ENCODE assay signal across 24 cellular contexts in the genomic region with DNA sequence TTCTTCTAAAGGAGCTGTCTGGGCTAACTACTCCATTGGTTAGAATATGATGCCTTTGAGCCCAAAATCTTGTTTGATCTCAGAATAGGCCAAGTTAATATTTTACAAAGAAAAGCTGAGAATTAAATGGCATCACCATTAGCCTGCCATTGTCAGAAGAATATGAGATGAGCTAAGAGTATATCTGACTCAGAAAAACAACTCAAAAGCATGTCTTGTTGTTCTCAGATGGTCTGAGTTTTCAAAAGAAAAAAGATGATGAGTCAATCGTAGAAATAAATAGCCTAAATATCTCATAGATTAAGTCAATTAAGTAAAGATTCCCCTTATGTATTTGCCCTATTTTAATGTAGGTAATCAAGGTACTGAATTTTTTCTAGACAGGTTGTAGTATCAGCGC.
A peak's percentile ranks its signal among the peaks of the same experiment; 100 is the strongest.
DNase-seq lines count a peak whose midpoint lies in the region; TF ChIP-seq lines count a peak whose summit lies in the region.
"Had no signal": no experiment of that assay in that cellular context is flagged by ENCODE, and none has a peak within 500 bp of the region (broad histone marks: within the 10 kb centered on the region; RNA-seq: fewer than 3 reads in every experiment).

No MANE protein-coding gene starts in this region.

- no peaks in the 10 kb centered on the region for H3K9me3 Mint-ChIP-seq in H9
- H3K9me3 Mint-ChIP-seq: activated naive CD4-positive, alpha-beta T cell treated with anti-CD3 and anti-CD28 coated beads, Interleukin-2, amount 50 U/mL, for 24 hours; activated T-cell treated with anti-CD3 and anti-CD28 coated beads, Interleukin-2, amount 50 U/mL, for 72 hours; CD4-positive, alpha-beta T cell; naive thymus-derived CD4-positive, alpha-beta T cell; stimulated activated naive CD8-positive, alpha-beta T cell treated with anti-CD3 and anti-CD28 coated beads, Interleukin-15, amount 100 ng/mL, for 72 hours had no signal

- no peak for TF ChIP-seq EP300 in stomach (IDR thresholded peaks at IDR 0.05)

- H4K20me1 ChIP-seq in GM23248 (ENCODE audit: insufficient read depth) (no peaks in the 10 kb centered on the region), H9 (ENCODE audit: control insufficient read depth, insufficient read depth, insufficient read length) (no peaks in the 10 kb centered on the region)

- H3K79me1 ChIP-seq in H9 (ENCODE audit: insufficient read depth, low read depth, low read length, poor library complexity, severe bottlenecking) = no peaks in the 10 kb centered on the region

- H3K27me3 ChIP-seq in GM23248 (replicated peaks; ENCODE audit: insufficient read depth) = no peaks in the 10 kb centered on the region
- H3K27me3 ChIP-seq in stomach = no peaks in the 10 kb centered on the region
- no peaks in the 10 kb centered on the region for H3K27me3 ChIP-seq in H9 (ENCODE audit: insufficient read depth, low read length)
- no peaks in the 10 kb centered on the region for H3K27me3 ChIP-seq in H7 (ENCODE audit: control insufficient read depth, insufficient read depth, low read length)
- H3K27me3 ChIP-seq: ovary, right atrium auricular region had no signal

- no peak overlapping the region for H2BK20ac ChIP-seq in H9 (ENCODE audit: low read depth, low read length, poor library complexity, severe bottlenecking)

- H3K4ac ChIP-seq in H9 (ENCODE audit: low read depth, low read length) = no peak overlapping the region

- peaks cover 26% of the 10 kb centered on the region for H3K4me1 ChIP-seq in GM23248 (ENCODE audit: insufficient read depth)
- H3K4me1 ChIP-seq in stomach = peaks cover 0 to 27% (median 21%) of the 10 kb centered on the region in 4 donors
- H3K4me1 ChIP-seq in H9 (ENCODE audit: insufficient read depth, low read length) = no peaks in the 10 kb centered on the region
- H3K4me1 ChIP-seq: right atrium auricular region had no signal

- H3K23me2 ChIP-seq in H9 (ENCODE audit: insufficient read length, low read depth, low read length, poor library complexity, severe bottlenecking) = no peaks in the 10 kb centered on the region

- peak; percentile 75 for DNase-seq in GM23248
- peak; percentile 68 for DNase-seq in amniotic epithelial cell (ENCODE audit: low read depth)
- DNase-seq in foreskin fibroblast = peak; percentile 53 to 75
- DNase-seq in stomach = no peak
- DNase-seq in H9 = no peak
- no peak for DNase-seq in NCI-H748 (lab: John Stamatoyannopoulos, UW; ENCODE audit: unreplicated experiment)
- no peak for DNase-seq in activated gamma-delta T cell (lab: John Stamatoyannopoulos, UW)
- DNase-seq in H7 = no peak
- DNase-seq: activated CD4-positive, alpha-beta T cell treated with anti-CD3 and anti-CD28 coated beads for 36 hours; activated T-cell treated with anti-CD3 and anti-CD28 coated beads, Interleukin-2, amount 50 U/mL, for 72 hours; CD4-positive, alpha-beta T cell; effector memory CD4-positive, alpha-beta T cell; GDM1; left colon; naive thymus-derived CD4-positive, alpha-beta T cell; NCI-H1092 treated with DMSO at 0.1 percent for 48 hours; NCI-H2081; NCI-H446; ovary; PC-9; stimulated activated CD4-positive, alpha-beta T cell treated with anti-CD3 and anti-CD28 coated beads, Interleukin-12 subunit alpha, Interleukin-12 subunit beta, amount 100 ng/mL, for 4 hours; stimulated activated naive CD8-positive, alpha-beta T cell treated with anti-CD3 and anti-CD28 coated beads, Interleukin-15, amount 100 ng/mL, for 72 hours had no signal

- no peak overlapping the region for H3K18ac ChIP-seq in H9 (ENCODE audit: insufficient read length, low read depth, low read length)

- H3K23ac ChIP-seq in H9 (ENCODE audit: insufficient read length, low read depth, low read length) = no peak overlapping the region

- H2BK15ac ChIP-seq in H9 (ENCODE audit: low read depth, low read length) = no peak overlapping the region

- no peak overlapping the region for H2BK12ac ChIP-seq in H9 (ENCODE audit: insufficient read length, low read depth, low read length)

- H3K27ac ChIP-seq in GM23248 = peak overlapping the region; percentile 11
- H3K27ac ChIP-seq in stomach = peak overlapping the region in 3 of 5 donors; percentile 29 to 78 (median 75)
- no peak overlapping the region for H3K27ac ChIP-seq in H9 (ENCODE audit: insufficient read length, low read depth, low read length)
- H3K27ac ChIP-seq: ovary, PC-9 had no signal

- no peak overlapping the region for H2AFZ ChIP-seq in GM23248
- H2AFZ ChIP-seq in H9 (ENCODE audit: low read length) = no peak overlapping the region
- H2AFZ ChIP-seq: PC-9 had no signal

- H3K79me2 ChIP-seq in GM23248 (ENCODE audit: insufficient read depth) (no peaks in the 10 kb centered on the region), H9 (ENCODE audit: insufficient read depth, low read length) (no peaks in the 10 kb centered on the region)

- H3T11ph ChIP-seq in H9 (ENCODE audit: low read length) = no peak overlapping the region

- H3F3A ChIP-seq in GM23248 (ENCODE audit: insufficient read depth) = peaks cover 20% of the 10 kb centered on the region

- 66 to 68% methylated on average over 2 of the region's 2 CpGs for WGBS in GM23248 (ENCODE audit: low coverage in 1 of 2, low lambda C conversion rate in 2 of 2, missing lambda C conversion rate in 2 of 2), 2 experiments
- WGBS in stomach, 5 donors = 88 to 97% (median 93%) methylated on average over 2 of the region's 2 CpGs
- no CpG with 5 or more reads among the region's 2 CpGs for WGBS in H9 (ENCODE audit: extremely low coverage, insufficient read length, low lambda C conversion rate)

- H3K9ac ChIP-seq in GM23248 (no peak overlapping the region), H9 (ENCODE audit: extremely low read depth, insufficient read length, low read length) (no peak overlapping the region)

- H4K8ac ChIP-seq in H9 (replicated peaks; ENCODE audit: insufficient read length, low read depth, low read length) = no peak overlapping the region

- no peak overlapping the region for H3K27ac Mint-ChIP-seq in H9
- H3K27ac Mint-ChIP-seq: activated CD4-positive, alpha-beta T cell treated with anti-CD3 and anti-CD28 coated beads for 36 hours; activated naive CD4-positive, alpha-beta T cell treated with anti-CD3 and anti-CD28 coated beads, Interleukin-2, amount 50 U/mL, for 24 hours; activated T-cell treated with anti-CD3 and anti-CD28 coated beads, Interleukin-2, amount 50 U/mL, for 72 hours; CD4-positive, alpha-beta T cell; naive thymus-derived CD4-positive, alpha-beta T cell; stimulated activated naive CD8-positive, alpha-beta T cell treated with anti-CD3 and anti-CD28 coated beads, Interleukin-15, amount 100 ng/mL, for 72 hours had no signal

- no peaks in the 10 kb centered on the region for H3K9me2 ChIP-seq in GM23248 (ENCODE audit: insufficient read depth)

- H3K9me3 ChIP-seq in GM23248 (ENCODE audit: low read depth) (no peaks in the 10 kb centered on the region), stomach (no peaks in the 10 kb centered on the region), H9 (ENCODE audit: control insufficient read depth, low read depth, low read length) (no peaks in the 10 kb centered on the region)
- H3K9me3 ChIP-seq: ovary, right atrium auricular region had no signal

- H3K36me3 ChIP-seq in GM23248 (ENCODE audit: low read depth) (no peaks in the 10 kb centered on the region), stomach (no peaks in the 10 kb centered on the region), H7 (replicated peaks; ENCODE audit: control insufficient read depth, insufficient read depth, low read length) (no peaks in the 10 kb centered on the region)
- H3K36me3 ChIP-seq: ovary, right atrium auricular region had no signal

- no peak overlapping the region for H3K4me3 Mint-ChIP-seq in H9
- H3K4me3 Mint-ChIP-seq: activated CD4-positive, alpha-beta T cell treated with anti-CD3 and anti-CD28 coated beads for 36 hours; activated naive CD4-positive, alpha-beta T cell treated with anti-CD3 and anti-CD28 coated beads, Interleukin-2, amount 50 U/mL, for 24 hours; activated T-cell treated with anti-CD3 and anti-CD28 coated beads, Interleukin-2, amount 50 U/mL, for 72 hours; CD4-positive, alpha-beta T cell; naive thymus-derived CD4-positive, alpha-beta T cell; stimulated activated naive CD8-positive, alpha-beta T cell treated with anti-CD3 and anti-CD28 coated beads, Interleukin-15, amount 100 ng/mL, for 72 hours had no signal

- H3K14ac ChIP-seq in H9 (ENCODE audit: insufficient read depth, low read length) = no peak overlapping the region

- H3K36me3 Mint-ChIP-seq in H9 (ENCODE audit: insufficient read depth in 1 of 3, low read depth in 3 of 3) = no peaks in the 10 kb centered on the region

- H3K56ac ChIP-seq in H9 (ENCODE audit: insufficient read length, low read depth, low read length) = no peak overlapping the region

- H3K27me3 Mint-ChIP-seq in H9 (ENCODE audit: low read depth) = no peaks in the 10 kb centered on the region
- H3K27me3 Mint-ChIP-seq: activated CD4-positive, alpha-beta T cell treated with anti-CD3 and anti-CD28 coated beads for 36 hours; activated naive CD4-positive, alpha-beta T cell treated with anti-CD3 and anti-CD28 coated beads, Interleukin-2, amount 50 U/mL, for 24 hours; CD4-positive, alpha-beta T cell; stimulated activated naive CD8-positive, alpha-beta T cell treated with anti-CD3 and anti-CD28 coated beads, Interleukin-15, amount 100 ng/mL, for 72 hours had no signal

- TF ChIP-seq POLR2A in stomach (IDR thresholded peaks at IDR 0.05) = no peak

- H3K4me3 ChIP-seq in GM23248 (no peak overlapping the region), foreskin fibroblast (ENCODE audit: low read depth in 1 of 2, low read length in 2 of 2) (no peak overlapping the region), stomach (no peak overlapping the region), H7 (ENCODE audit: insufficient read depth, low read depth, low read length) (no peak overlapping the region)
- H3K4me3 ChIP-seq: ovary, PC-9, right atrium auricular region had no signal

- no peak overlapping the region for H2AK5ac ChIP-seq in H9 (ENCODE audit: insufficient read length, low read length)

- TF ChIP-seq CTCF in foreskin fibroblast (IDR thresholded peaks at IDR 0.05; ENCODE audit: low read depth, low read length) (no peak), stomach (IDR thresholded peaks at IDR 0.05) (no peak), H9 (conservative IDR thresholded peaks at IDR 0.05) (no peak)

- in situ Hi-C loops in GM23248 (cut with MboI) = no loop called here

- H3K4me1 Mint-ChIP-seq in H9 = peaks cover 5 to 9% of the 10 kb centered on the region in 2 experiments
- H3K4me1 Mint-ChIP-seq: activated CD4-positive, alpha-beta T cell treated with anti-CD3 and anti-CD28 coated beads for 36 hours; activated naive CD4-positive, alpha-beta T cell treated with anti-CD3 and anti-CD28 coated beads, Interleukin-2, amount 50 U/mL, for 24 hours; stimulated activated naive CD8-positive, alpha-beta T cell treated with anti-CD3 and anti-CD28 coated beads, Interleukin-15, amount 100 ng/mL, for 72 hours had no signal

- H3K4me2 ChIP-seq in GM23248 (ENCODE audit: unreplicated experiment) = no peak overlapping the region
- no peak overlapping the region for H3K4me2 ChIP-seq in H9 (ENCODE audit: insufficient read depth, insufficient read length, low read length)
- H3K4me2 ChIP-seq: PC-9 had no signal

- H2BK5ac ChIP-seq in H9 (ENCODE audit: insufficient read length, low read length) = no peak overlapping the region

- intact Hi-C loops in stomach (cut with DNase I; ENCODE audit: low total_unique reads) = no loop called here

- H4K91ac ChIP-seq in H9 (ENCODE audit: insufficient read length, low read depth, low read length) = no peak overlapping the region

- H2BK120ac ChIP-seq in H9 (ENCODE audit: low read depth, low read length, poor library complexity, severe bottlenecking) = no peak overlapping the region

- no peak overlapping the region for H4K5ac ChIP-seq in H9 (ENCODE audit: insufficient read length, low read depth, low read length)

Comparison
In these comparisons a context has a peak if more than half of its experiments do, and no peak if none do; other contexts are left out.
1. DNase-seq: peak in GM23248 (single experiment), amniotic epithelial cell (single experiment) and foreskin fibroblast (2 of 2); none in stomach (single experiment), H9 (single experiment), NCI-H748 (single experiment), activated gamma-delta T cell (single experiment) and H7 (single experiment).